In genomic region chr6:36586606-36587005, GRCh38 we compare ENCODE assay signal across 18 cellular contexts. TPM values are rescaled to one million over a fixed set of nuclear protein-coding genes. Genes with fewer than 3 reads are reported as not detected.
DNase-seq lines count a peak whose midpoint lies in the region; ATAC-seq, FAIRE-seq and TF ChIP-seq lines count a peak whose summit lies in the region.
"Had no signal": no experiment of that assay in that cellular context is flagged by ENCODE, and none has a peak within 500 bp of the region (broad histone marks: within the 10 kb centered on the region; RNA-seq: fewer than 3 reads in every experiment).

No MANE protein-coding gene starts in this region.

- H2AK9ac ChIP-seq in IMR-90 (replicated peaks; ENCODE audit: low read depth, low read length, poor library complexity), result no peak overlapping the region

- no peak for ATAC-seq in IMR-90 (ENCODE audit: low read depth)
- ATAC-seq: GM23338, K562 had no signal

- H4K5ac ChIP-seq in IMR-90 (ENCODE audit: low read depth, low read length), result no peak overlapping the region

- H3K14ac ChIP-seq in IMR-90 (replicated peaks; ENCODE audit: low read depth, low read length), result peak overlapping the region; percentile 19; the same call in 1 of the 2 replicates

- H3K79me2 ChIP-seq in astrocyte (ENCODE audit: insufficient read depth, low read length) (no peaks in the 10 kb centered on the region), neural progenitor cell (ENCODE audit: low read depth) (no peaks in the 10 kb centered on the region)

- no CpG with 5 or more reads among the region's 1 CpG for WGBS in IMR-90 (ENCODE audit: extremely low coverage in 2 of 2, insufficient read length in 1 of 2), 2 experiments
- WGBS in adrenal gland, 4 donors, result 80 to 86% (median 85%) methylated on average over 1 of the region's 1 CpG
- WGBS in stomach, 5 donors, result 60 to 88% (median 81%) methylated on average over 1 of the region's 1 CpG

- no peak for TF ChIP-seq EP300 in stomach (IDR thresholded peaks at IDR 0.05)

- peaks cover 6 to 21% of the 10 kb centered on the region in 2 experiments; a peak in 3 of 4 replicates for H3K79me1 ChIP-seq in IMR-90 (ENCODE audit: low read depth in 1 of 2, low read length in 2 of 2)

- H3K4me1 ChIP-seq in IMR-90 (ENCODE audit: control insufficient read depth, insufficient read depth, low read length) (peaks cover 3% of the 10 kb centered on the region; the same call in 1 of the 2 replicates), astrocyte (ENCODE audit: insufficient read depth, low read length) (peaks cover 14% of the 10 kb centered on the region), neural progenitor cell (no peaks in the 10 kb centered on the region), adrenal gland (replicated peaks in 1 of 2) (no peaks in the 10 kb centered on the region), stomach (no peaks in the 10 kb centered on the region)

- DNase-seq in DMS 273 (lab: John Stamatoyannopoulos, UW; ENCODE audit: unreplicated experiment) (peak; percentile 36), DMS 273 treated with DMSO at 0.1 percent for 48 hours (lab: John Stamatoyannopoulos, UW) (no peak), IMR-90 (no peak), astrocyte (ENCODE audit: low read depth) (no peak), neural progenitor cell (ENCODE audit: low spot score) (no peak), adrenal gland (no peak), GM20000 (ENCODE audit: low spot score) (no peak), stomach (no peak)
- DNase-seq: Calu3; CD4-positive, CD25-positive, alpha-beta regulatory T cell; DND-41; GDM1; H7 had no signal

- H3K23ac ChIP-seq in IMR-90 (ENCODE audit: low read depth, low read length), result no peak overlapping the region

- H2BK120ac ChIP-seq in IMR-90 (ENCODE audit: low read depth, low read length), result peak overlapping the region; percentile 57

- H3K27me3 Mint-ChIP-seq in astrocyte (ENCODE audit: low read depth, unreplicated experiment) (no peaks in the 10 kb centered on the region), neural progenitor cell (ENCODE audit: insufficient read depth, low read depth) (peaks cover 2% of the 10 kb centered on the region)

- no peak overlapping the region for H4K8ac ChIP-seq in IMR-90 (ENCODE audit: low read depth in 2 of 2, low read length in 2 of 2)

- H3K27ac Mint-ChIP-seq in astrocyte (ENCODE audit: unreplicated experiment), result peak overlapping the region; percentile 78
- peak overlapping the region; percentile 54 for H3K27ac Mint-ChIP-seq in neural progenitor cell
- H3K27ac Mint-ChIP-seq: CD4-positive, CD25-positive, alpha-beta regulatory T cell; GM23338 had no signal

- no peak for TF ChIP-seq RAD21 in IMR-90 (IDR thresholded peaks at IDR 0.05; ENCODE audit: low read length)

- H3K9me1 ChIP-seq in IMR-90 (ENCODE audit: insufficient read depth, low read length), result no peaks in the 10 kb centered on the region; the same call in 1 of the 2 replicates

- no peak overlapping the region for H3K9ac ChIP-seq in IMR-90 (ENCODE audit: low read depth, low read length)
- H3K9ac ChIP-seq in astrocyte (ENCODE audit: low read length), result no peak overlapping the region
- H3K9ac ChIP-seq in neural progenitor cell, result no peak overlapping the region

- FAIRE-seq in astrocyte (lab: Jason Lieb, UNC), result no peak
- FAIRE-seq: GM18507, K562 had no signal

- H2BK20ac ChIP-seq in IMR-90 (ENCODE audit: low read depth, low read length), result peak overlapping the region; percentile 65; the same call in 1 of the 2 replicates

- no peaks in the 10 kb centered on the region for H3K36me3 ChIP-seq in IMR-90 (ENCODE audit: control insufficient read depth, insufficient read depth, low read length)
- no peaks in the 10 kb centered on the region for H3K36me3 ChIP-seq in astrocyte (ENCODE audit: insufficient read depth, low read length)
- H3K36me3 ChIP-seq in neural progenitor cell, result no peaks in the 10 kb centered on the region
- H3K36me3 ChIP-seq in adrenal gland (replicated peaks in 1 of 2), result no peaks in the 10 kb centered on the region
- H3K36me3 ChIP-seq in stomach, result no peaks in the 10 kb centered on the region

- H3K18ac ChIP-seq in IMR-90 (ENCODE audit: low read depth, low read length), result no peak overlapping the region

- in situ Hi-C loops in IMR-90 (cut with MboI; ENCODE audit: low sequenced_read_pairs), result no loop called here

- intact Hi-C loops in IMR-90 (cut with micrococcal nuclease), result no loop called here
- intact Hi-C loops in adrenal gland (cut with DNase I), result no loop called here
- intact Hi-C loops in stomach (cut with DNase I; ENCODE audit: low total_unique reads), result no loop called here

- H2BK15ac ChIP-seq in IMR-90 (ENCODE audit: low read depth, low read length), result peak overlapping the region; percentile 75; the same call in 1 of the 3 replicates

- peak overlapping the region; percentile 63 for H2AFZ ChIP-seq in IMR-90 (replicated peaks; ENCODE audit: low read length, poor library complexity)
- no peak overlapping the region for H2AFZ ChIP-seq in astrocyte (ENCODE audit: low read depth, low read length)
- H2AFZ ChIP-seq in neural progenitor cell (replicated peaks), result no peak overlapping the region
- H2AFZ ChIP-seq: GM23338 had no signal

- dilution Hi-C loops in IMR-90 (cut with HindIII; ENCODE audit: low sequenced_read_pairs, unreplicated experiment), result no loop called here

- no peak overlapping the region for H2BK5ac ChIP-seq in IMR-90 (ENCODE audit: low read depth, low read length, poor library complexity, severe bottlenecking)

- peak overlapping the region; percentile 80; the same call in 1 of the 2 replicates for H2AK5ac ChIP-seq in IMR-90 (ENCODE audit: low read depth, low read length)

- H3K4me1 Mint-ChIP-seq in astrocyte (ENCODE audit: low read depth, unreplicated experiment) (peaks cover 6% of the 10 kb centered on the region), neural progenitor cell (peaks cover 2% of the 10 kb centered on the region)
- H3K4me1 Mint-ChIP-seq: GM23338 had no signal

- no peaks in the 10 kb centered on the region for H3F3A ChIP-seq in neural progenitor cell (ENCODE audit: low read depth)

- H3K36me3 Mint-ChIP-seq in astrocyte (ENCODE audit: low read depth, unreplicated experiment) (no peaks in the 10 kb centered on the region), neural progenitor cell (no peaks in the 10 kb centered on the region)
- H3K36me3 Mint-ChIP-seq: CD4-positive, CD25-positive, alpha-beta regulatory T cell had no signal

- TF ChIP-seq CTCF in IMR-90 (conservative IDR thresholded peaks at IDR 0.05; ENCODE audit: low read depth, low read length), result no peak
- TF ChIP-seq CTCF in astrocyte (IDR thresholded peaks at IDR 0.05; ENCODE audit: insufficient read depth, low read depth, low read length), result no peak
- no peak for TF ChIP-seq CTCF in neural progenitor cell (IDR thresholded peaks at IDR 0.05)
- no peak for TF ChIP-seq CTCF in adrenal gland (IDR thresholded peaks at IDR 0.05)
- no peak for TF ChIP-seq CTCF in GM20000 (IDR thresholded peaks at IDR 0.05; ENCODE audit: extremely low read depth, missing control alignments)
- TF ChIP-seq CTCF in stomach (IDR thresholded peaks at IDR 0.05), result no peak

- no peaks in the 10 kb centered on the region for H4K20me1 ChIP-seq in IMR-90 (ENCODE audit: insufficient read depth, low read length)
- H4K20me1 ChIP-seq in astrocyte (ENCODE audit: insufficient read depth, low read length), result no peaks in the 10 kb centered on the region
- no peaks in the 10 kb centered on the region for H4K20me1 ChIP-seq in neural progenitor cell (ENCODE audit: low read depth)

- H3K9me3 ChIP-seq in IMR-90 (ENCODE audit: control insufficient read depth, insufficient read depth, low read length), result no peaks in the 10 kb centered on the region
- H3K9me3 ChIP-seq in astrocyte (ENCODE audit: insufficient read depth, low read depth, low read length), result no peaks in the 10 kb centered on the region
- no peaks in the 10 kb centered on the region for H3K9me3 ChIP-seq in neural progenitor cell (ENCODE audit: low read depth)
- H3K9me3 ChIP-seq in adrenal gland (replicated peaks in 1 of 3), result no peaks in the 10 kb centered on the region
- no peaks in the 10 kb centered on the region for H3K9me3 ChIP-seq in stomach

- no peak overlapping the region for H3K4me2 ChIP-seq in IMR-90 (ENCODE audit: low read depth, low read length)
- no peak overlapping the region for H3K4me2 ChIP-seq in astrocyte (ENCODE audit: low read length)
- no peak overlapping the region for H3K4me2 ChIP-seq in neural progenitor cell
- H3K4me2 ChIP-seq: GM23338 had no signal

- H3K4me3 Mint-ChIP-seq in astrocyte (ENCODE audit: unreplicated experiment) (no peak overlapping the region), neural progenitor cell (no peak overlapping the region)
- H3K4me3 Mint-ChIP-seq: CD4-positive, CD25-positive, alpha-beta regulatory T cell; GM23338 had no signal

- POLR2A ChIA-PET in IMR-90 (lab: Charles Lee; ENCODE audit: unreplicated experiment), result no interaction called here

- H3K4ac ChIP-seq in IMR-90 (ENCODE audit: low read depth, low read length), result peak overlapping the region; percentile 58

- H3K9me3 Mint-ChIP-seq in astrocyte (ENCODE audit: unreplicated experiment), result no peaks in the 10 kb centered on the region
- H3K9me3 Mint-ChIP-seq in neural progenitor cell, result no peaks in the 10 kb centered on the region
- H3K9me3 Mint-ChIP-seq: CD4-positive, CD25-positive, alpha-beta regulatory T cell; GM23338 had no signal

- no peak overlapping the region for H3K56ac ChIP-seq in IMR-90 (ENCODE audit: extremely low read depth, insufficient read depth, low read length)

- peak overlapping the region; percentile 21; the same call in 1 of the 2 replicates for H4K91ac ChIP-seq in IMR-90 (ENCODE audit: insufficient read depth, low read depth, low read length)

- H3K4me3 ChIP-seq in IMR-90 (ENCODE audit: insufficient read depth, low read depth, low read length) (no peak overlapping the region), astrocyte (ENCODE audit: insufficient read depth, low read depth, low read length) (no peak overlapping the region), neural progenitor cell (no peak overlapping the region), adrenal gland (no peak overlapping the region), stomach (no peak overlapping the region)
- H3K4me3 ChIP-seq: GM23338, K562 had no signal

- H3K27ac ChIP-seq in IMR-90 (ENCODE audit: insufficient read depth, low read length) (no peak overlapping the region), astrocyte (ENCODE audit: low read depth, low read length) (no peak overlapping the region), neural progenitor cell (no peak overlapping the region), adrenal gland (no peak overlapping the region), stomach (no peak overlapping the region)
- H3K27ac ChIP-seq: 22Rv1, HL-60 had no signal

- TF ChIP-seq POLR2A in IMR-90 (IDR thresholded peaks at IDR 0.05; ENCODE audit: low read depth, low read length) (no peak), adrenal gland (IDR thresholded peaks at IDR 0.05) (no peak), stomach (IDR thresholded peaks at IDR 0.05) (no peak)

- H3K27me3 ChIP-seq in IMR-90 (ENCODE audit: control insufficient read depth, insufficient read depth, low read length) (no peaks in the 10 kb centered on the region), astrocyte (ENCODE audit: insufficient read depth, low read length) (no peaks in the 10 kb centered on the region), neural progenitor cell (no peaks in the 10 kb centered on the region), adrenal gland (no peaks in the 10 kb centered on the region), stomach (no peaks in the 10 kb centered on the region)

- BruUV-seq in IMR-90 (replicated peaks; lab: Mats Ljungman, UMichigan), result no TSS peak

- CTCF ChIA-PET in IMR-90 (lab: Yijun Ruan, JAX), result interaction anchor here (0.6 kb wide), 1 partner anchor 94 kb away, joined by 3 read pairs; no protein-coding TSS in a partner anchor

RNA-seq across cellular contexts. Expression of gene SRSF3, which starts 7.6 kb away (rescaled TPM):
- total RNA-seq in IMR-90 (2012; rRNA removed) (237 and 256 TPM in 2 replicates), astrocyte (237 and 260 TPM in 2 replicates), neural progenitor cell (ENCODE audit: low replicate concordance) (267 and 297 TPM in 2 replicates), adrenal gland (100 to 1,000 TPM in 6 of 8 donors, 10 to 100 TPM in 2; 28.9 to 291 (median 123) TPM), stomach (100 to 1,000 TPM in 4 of 5 donors, 10 to 100 TPM in 1; 77.2 to 250 (median 145) TPM)
- polyA plus RNA-seq in IMR-90 (2012; rRNA removed) (297 and 394 TPM in 2 replicates), adrenal gland (100 to 1,000 TPM in 1 of 3 donors, 10 to 100 TPM in 2; 87.8 to 290 (median 92.4) TPM), stomach (100 to 1,000 TPM; 130 to 179 (median 146) TPM)
- polyA plus RNA-seq in IMR-90 (2012; cell fraction: cytosol; rRNA removed), result 52.5 and 172 TPM in 2 replicates
- 113 and 275 TPM in 2 replicates for polyA plus RNA-seq in IMR-90 (2012; cell fraction: nucleus; rRNA removed; ENCODE audit: low replicate concordance)

RNA-seq across cellular contexts. Expression of gene STK38, which starts 39.3 kb away (rescaled TPM):
- 9.7 and 10.6 TPM in 2 replicates for total RNA-seq in IMR-90 (2012; rRNA removed)
- polyA plus RNA-seq in IMR-90 (2012; rRNA removed), result 14.6 and 19.7 TPM in 2 replicates
- 4.8 and 5.6 TPM in 2 replicates for polyA plus RNA-seq in IMR-90 (2012; cell fraction: cytosol; rRNA removed)
- 7.4 and 39.5 TPM in 2 replicates for polyA plus RNA-seq in IMR-90 (2012; cell fraction: nucleus; rRNA removed; ENCODE audit: low replicate concordance)
- 53.9 and 54.1 TPM in 2 replicates for total RNA-seq in astrocyte
- 26.1 and 31.9 TPM in 2 replicates for total RNA-seq in neural progenitor cell (ENCODE audit: low replicate concordance)
- total RNA-seq in adrenal gland, result 10 to 100 TPM in 6 of 8 donors, 1 to 10 TPM in 2; 7.4 to 21.3 (median 12.1) TPM
- polyA plus RNA-seq in adrenal gland, result 10 to 100 TPM; 13.9 to 17.8 (median 16.6) TPM
- total RNA-seq in stomach, result 10 to 100 TPM; 20.4 to 63.7 (median 26.3) TPM
- polyA plus RNA-seq in stomach, result 10 to 100 TPM; 14.1 to 24.9 (median 19.1) TPM
